ENCODE assay signal across 20 cellular contexts in the genomic region with DNA sequence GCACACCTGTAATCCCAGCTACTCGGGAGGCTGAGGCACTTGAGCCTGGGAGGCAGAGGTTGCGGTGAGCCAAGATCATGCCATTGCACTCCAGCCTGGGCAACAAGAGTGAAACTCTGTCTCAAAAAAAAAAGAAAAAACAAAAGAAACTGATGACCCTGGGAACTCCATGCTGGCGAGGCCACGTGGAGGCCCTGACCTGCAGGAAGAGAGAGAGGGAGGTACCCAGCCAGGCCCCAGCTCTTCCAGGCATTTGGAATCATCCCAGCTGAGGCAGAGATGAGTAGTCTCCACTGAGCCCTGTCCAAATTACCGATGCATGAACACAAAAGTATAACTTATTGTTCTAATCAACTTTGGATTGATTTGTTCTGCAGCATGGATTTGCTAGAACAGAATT.
"Had no signal": no experiment of that assay in that cellular context is flagged by ENCODE, and none has a peak within 500 bp of the region (broad histone marks: within the 10 kb centered on the region; RNA-seq: fewer than 3 reads in every experiment).

No MANE protein-coding gene starts in this region.

- ATAC-seq: activated CD4-positive, CD25-positive, alpha-beta regulatory T cell treated with anti-CD3 and anti-CD28 coated beads, Interleukin-2, amount 50 U/mL, for 24 hours; activated CD8-positive, alpha-beta T cell treated with anti-CD3 and anti-CD28 coated beads for 36 hours had no signal

- H3K4me3 ChIP-seq: cardiac muscle cell had no signal

- H3K27ac ChIP-seq: brain microvascular endothelial cell, cardiac muscle cell had no signal

- DNase-seq: activated CD4-positive, alpha-beta T cell treated with anti-CD3 and anti-CD28 coated beads for 4 hours; activated CD8-positive, alpha-beta memory T cell treated with anti-CD3 and anti-CD28 coated beads, Interleukin-2, amount 50 U/mL, for 4 hours; activated CD8-positive, alpha-beta T cell treated with anti-CD3 and anti-CD28 coated beads for 36 hours; activated naive CD4-positive, alpha-beta T cell treated with anti-CD3 and anti-CD28 coated beads, Interleukin-2, amount 50 U/mL, for 16 hours; activated T-cell treated with anti-CD3 and anti-CD28 coated beads, Interleukin-2, amount 50 U/mL, for 1 hour; amygdala; brain microvascular endothelial cell; KBM-7; NCI-H1092; NCI-H1417; NCI-H1930; NCI-H2107; NCI-H2171 treated with DMSO at 0.1 percent for 48 hours; NCI-H226; NCI-H526; NCI-H82; SIG-M5; T-helper 1 cell had no signal

- H3K36me3 ChIP-seq: brain microvascular endothelial cell, cardiac muscle cell had no signal
